In the genomic region with DNA sequence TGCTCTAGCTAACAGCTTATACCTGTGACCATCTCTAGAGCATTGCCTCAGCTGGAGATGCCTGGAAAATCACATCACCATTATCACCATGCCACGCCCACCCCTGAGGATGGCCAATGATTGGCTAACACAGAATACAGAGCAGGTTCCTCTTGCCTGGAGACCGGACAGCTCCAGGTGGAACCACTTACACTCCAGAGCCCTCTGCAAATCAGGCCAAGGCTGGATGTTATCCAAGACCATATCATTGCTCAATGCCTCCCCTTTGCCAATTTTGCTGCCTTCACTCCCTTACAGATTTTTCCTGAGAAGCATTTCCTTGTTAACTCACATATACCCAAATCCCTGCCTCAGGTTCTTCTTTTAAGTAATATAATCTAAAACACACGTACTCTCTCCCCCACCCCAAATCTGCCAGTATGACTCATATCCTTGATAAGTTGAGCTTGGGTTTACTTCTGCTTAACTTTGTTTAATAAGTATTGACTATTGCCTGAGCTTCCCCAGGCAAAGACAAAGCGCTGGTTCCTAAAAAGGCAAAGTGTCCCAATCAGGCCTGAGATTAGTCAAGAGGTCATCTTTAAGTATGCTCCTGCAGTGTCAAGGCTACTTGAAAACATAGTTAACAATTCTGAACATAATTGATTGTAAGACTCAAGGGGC, we compare ENCODE assay signal across 11 cellular contexts.
DNase-seq lines count a peak whose midpoint lies in the region; ATAC-seq and TF ChIP-seq lines count a peak whose summit lies in the region.
"Had no signal": no experiment of that assay in that cellular context is flagged by ENCODE, and none has a peak within 500 bp of the region (broad histone marks: within the 10 kb centered on the region; RNA-seq: fewer than 3 reads in every experiment).

No MANE protein-coding gene starts in this region.

- no peak overlapping the region for H3K27ac Mint-ChIP-seq in CD8-positive, alpha-beta memory T cell
- H3K27ac Mint-ChIP-seq: memory B cell had no signal

- H3K36me3 ChIP-seq in left ventricle myocardium inferior = no peaks in the 10 kb centered on the region
- no peaks in the 10 kb centered on the region for H3K36me3 ChIP-seq in CD8-positive, alpha-beta memory T cell (ENCODE audit: insufficient read depth, low read length)
- H3K36me3 ChIP-seq: cardiac muscle cell had no signal

- ATAC-seq in Right ventricle myocardium superior (ENCODE audit: poor library complexity) (peak; percentile 79), right cardiac atrium (peak; percentile 59 to 64), GM19452 (IDR thresholded peaks at IDR 0.05; ENCODE audit: unreplicated experiment) (no peak)
- ATAC-seq: K562 had no signal

- no peaks in the 10 kb centered on the region for H3K9me3 ChIP-seq in left ventricle myocardium inferior (replicated peaks)
- H3K9me3 ChIP-seq in right cardiac atrium (ENCODE audit: control insufficient read depth, low read length) = no peaks in the 10 kb centered on the region
- H3K9me3 ChIP-seq in CD8-positive, alpha-beta memory T cell (ENCODE audit: low read length) = no peaks in the 10 kb centered on the region

- no peaks in the 10 kb centered on the region for H3K4me1 Mint-ChIP-seq in CD8-positive, alpha-beta memory T cell
- H3K4me1 Mint-ChIP-seq: memory B cell had no signal

- 62% methylated on average over 4 of the region's 4 CpGs for whole genome bisulfite sequencing in right cardiac atrium

- intact Hi-C loops in Right ventricle myocardium superior (cut with DNase I) (no loop called here), left ventricle myocardium inferior (cut with micrococcal nuclease) (no loop called here), right cardiac atrium (cut with DNase I) (no loop called here), head of caudate nucleus (cut with DNase I) (no loop called here)

- H3K27ac ChIP-seq in left ventricle myocardium inferior (replicated peaks) (no peak overlapping the region), right cardiac atrium (ENCODE audit: low read length) (no peak overlapping the region)
- H3K27ac ChIP-seq in CD8-positive, alpha-beta memory T cell (ENCODE audit: low read depth, low read length) = no peak overlapping the region
- H3K27ac ChIP-seq: cardiac muscle cell had no signal

- H3K27me3 ChIP-seq in left ventricle myocardium inferior (ENCODE audit: low read depth) = no peaks in the 10 kb centered on the region
- no peaks in the 10 kb centered on the region for H3K27me3 ChIP-seq in right cardiac atrium (ENCODE audit: control insufficient read depth, insufficient read depth)
- H3K27me3 ChIP-seq in CD8-positive, alpha-beta memory T cell (ENCODE audit: insufficient read depth, low read length, poor library complexity, severe bottlenecking) = no peaks in the 10 kb centered on the region
- H3K27me3 ChIP-seq: cardiac muscle cell had no signal

- no peak overlapping the region for H3K4me3 Mint-ChIP-seq in CD8-positive, alpha-beta memory T cell
- H3K4me3 Mint-ChIP-seq: memory B cell had no signal

- DNase-seq in Right ventricle myocardium superior (peak; percentile 38), left ventricle myocardium inferior (no peak), SK-N-DZ (ENCODE audit: low spot score) (peak; percentile 4), right cardiac atrium (peak in 2 of 3 donors; percentile 10 to 52), head of caudate nucleus (no peak), NCI-H146 treated with DMSO at 0.1 percent for 48 hours (lab: John Stamatoyannopoulos, UW; ENCODE audit: unreplicated experiment) (no peak)
- DNase-seq in CD8-positive, alpha-beta memory T cell = no peak

- peaks cover 0 to 1% (median 0%) of the 10 kb centered on the region in 5 donors for H3K9me3 Mint-ChIP-seq in CD8-positive, alpha-beta memory T cell
- H3K9me3 Mint-ChIP-seq: memory B cell had no signal

- H3K36me3 Mint-ChIP-seq in CD8-positive, alpha-beta memory T cell = peaks cover 0 to 2% (median 0%) of the 10 kb centered on the region in 3 donors
- H3K36me3 Mint-ChIP-seq: memory B cell had no signal

- POLR2A ChIA-PET in CD8-positive, alpha-beta memory T cell (lab: Charles Lee) = no interaction called here

- peaks cover 3% of the 10 kb centered on the region for H3K4me1 ChIP-seq in left ventricle myocardium inferior
- H3K4me1 ChIP-seq in right cardiac atrium (ENCODE audit: control insufficient read depth, insufficient read depth, low read length) = peaks cover 2% of the 10 kb centered on the region
- H3K4me1 ChIP-seq in CD8-positive, alpha-beta memory T cell (ENCODE audit: insufficient read depth, low read length) = no peaks in the 10 kb centered on the region

- H3K4me3 ChIP-seq in left ventricle myocardium inferior (no peak overlapping the region), right cardiac atrium (ENCODE audit: low read length) (no peak overlapping the region)
- H3K4me3 ChIP-seq in CD8-positive, alpha-beta memory T cell (ENCODE audit: low read length) = no peak overlapping the region
- H3K4me3 ChIP-seq: cardiac muscle cell, K562 had no signal

- CTCF ChIA-PET in CD8-positive, alpha-beta memory T cell (lab: Charles Lee) = no interaction called here

- no peak for TF ChIP-seq CTCF in left ventricle myocardium inferior (IDR thresholded peaks at IDR 0.05; ENCODE audit: borderline replicate concordance)

- H3K27me3 Mint-ChIP-seq in CD8-positive, alpha-beta memory T cell = peaks cover 0 to 4% of the 10 kb centered on the region in 2 donors
- H3K27me3 Mint-ChIP-seq: memory B cell had no signal

Comparison
In these comparisons a context has a peak if more than half of its experiments do, and no peak if none do; other contexts are left out.
1. DNase-seq: peak in Right ventricle myocardium superior (single experiment), SK-N-DZ (single experiment) and right cardiac atrium (2 of 3); none in left ventricle myocardium inferior (single experiment), head of caudate nucleus (0 of 42), NCI-H146 treated with DMSO at 0.1 percent for 48 hours (single experiment) and CD8-positive, alpha-beta memory T cell (0 of 5).